Comparison of ENCODE assay signal across 32 cellular contexts in the genomic region with DNA sequence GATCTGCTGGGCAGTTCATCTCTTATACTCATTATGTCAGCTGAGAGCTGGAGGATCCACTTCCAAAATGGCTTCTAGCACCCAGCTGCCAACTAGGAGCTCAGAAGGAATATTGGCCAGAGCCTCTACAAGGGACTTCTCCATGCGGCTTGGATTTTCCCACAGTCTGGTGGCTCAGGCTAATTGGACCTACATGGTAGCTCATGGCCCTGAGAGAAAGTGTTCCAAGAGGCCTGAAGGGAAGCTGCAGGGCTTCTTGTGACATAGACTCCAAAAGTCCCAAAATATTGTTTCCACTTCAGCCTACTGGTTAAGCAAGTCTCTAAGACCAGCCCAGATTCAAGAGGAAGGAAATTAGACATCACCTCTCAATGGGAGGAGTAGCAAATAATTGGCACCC. TPM values are rescaled to one million over a fixed set of nuclear protein-coding genes. Genes with fewer than 3 reads are reported as not detected.
"Had no signal": no experiment of that assay in that cellular context is flagged by ENCODE, and none has a peak within 500 bp of the region (broad histone marks: within the 10 kb centered on the region; RNA-seq: fewer than 3 reads in every experiment).

No MANE protein-coding gene starts in this region.

- H3K27ac Mint-ChIP-seq: immature natural killer cell; naive B cell; nephron; stimulated activated naive B cell treated with anti-CD40 and anti-IgM and Interleukin-4, amounts not matched to agents 10 μg/mL and 1 μg/mL and 100 μg/mL, for 72 hours; stimulated activated naive CD8-positive, alpha-beta T cell treated with anti-CD3 and anti-CD28 coated beads, Interleukin-15, Interleukin-2, amounts not matched to agents 100 ng/mL and 50 ng/mL, for 24 hours; type B pancreatic cell had no signal

- H3K4me3 ChIP-seq: left lung, lower lobe of right lung, pancreas, prostate gland, skin epidermis, suprapubic skin, thoracic aorta, tibial artery, uterus had no signal

- H3K36me3 ChIP-seq: left lung, lower lobe of right lung, pancreas, prostate gland, suprapubic skin, thoracic aorta, tibial artery, uterus had no signal

- H3K9me3 Mint-ChIP-seq: immature natural killer cell; naive B cell; nephron; neural crest cell; stimulated activated naive B cell treated with anti-CD40 and anti-IgM and Interleukin-4, amounts not matched to agents 10 μg/mL and 1 μg/mL and 100 μg/mL, for 72 hours; stimulated activated naive CD8-positive, alpha-beta T cell treated with anti-CD3 and anti-CD28 coated beads, Interleukin-15, Interleukin-2, amounts not matched to agents 100 ng/mL and 50 ng/mL, for 24 hours; type B pancreatic cell had no signal

- H3K27ac ChIP-seq: left lung, lower lobe of right lung, pancreas, prostate gland, skin epidermis, suprapubic skin, thoracic aorta, tibial artery, uterus had no signal

- H3K4me3 Mint-ChIP-seq: immature natural killer cell; nephron; neural crest cell; stimulated activated naive B cell treated with anti-CD40 and anti-IgM and Interleukin-4, amounts not matched to agents 10 μg/mL and 1 μg/mL and 100 μg/mL, for 72 hours; stimulated activated naive CD8-positive, alpha-beta T cell treated with anti-CD3 and anti-CD28 coated beads, Interleukin-15, Interleukin-2, amounts not matched to agents 100 ng/mL and 50 ng/mL, for 24 hours; type B pancreatic cell had no signal

- ATAC-seq: left colon; left lung; lower lobe of right lung; pancreas; right cardiac atrium; sciatic nerve; stimulated activated naive B cell treated with anti-CD40 and anti-IgM and Interleukin-4, amounts not matched to agents 10 μg/mL and 1 μg/mL and 100 μg/mL, for 72 hours had no signal

- FAIRE-seq: islet of Langerhans, kidney, pancreas had no signal

- H3K9me3 ChIP-seq: left lung, lower lobe of right lung, pancreas, prostate gland, suprapubic skin, thoracic aorta, tibial artery, uterus had no signal

- DNase-seq: hypothalamus; immature natural killer cell; kidney; left colon; left lung; lower lobe of right lung; mammary epithelial cell; mesenchymal stem cell; naive B cell; nucleus accumbens; pancreas; posterior cingulate gyrus; retina; right cardiac atrium; stimulated activated CD4-positive, alpha-beta T cell treated with anti-CD3 and anti-CD28 coated beads, Interleukin-12 subunit alpha, Interleukin-12 subunit beta, amount 100 ng/mL, for 4 hours; stimulated activated CD4-positive, alpha-beta T cell treated with anti-CD3 and anti-CD28 coated beads, Interleukin-15, amount 100 ng/mL, for 24 hours; stimulated activated CD4-positive, alpha-beta T cell treated with anti-CD3 and anti-CD28 coated beads, Interleukin-2, amount 100 ng/mL, for 24 hours; stimulated activated CD4-positive, alpha-beta T cell treated with anti-CD3 and anti-CD28 coated beads, Interleukin-4, amount 100 ng/mL, for 1 hour; stimulated activated naive B cell treated with anti-CD40 and anti-IgM and Interleukin-4, amounts not matched to agents 10 μg/mL and 1 μg/mL and 100 μg/mL, for 72 hours; tibial artery; uterus had no signal

- H3K36me3 Mint-ChIP-seq: immature natural killer cell; naive B cell; stimulated activated naive B cell treated with anti-CD40 and anti-IgM and Interleukin-4, amounts not matched to agents 10 μg/mL and 1 μg/mL and 100 μg/mL, for 72 hours; type B pancreatic cell had no signal

RNA-seq across cellular contexts. Expression of gene NOG, which starts 6.7 kb away (rescaled TPM):
- polyA plus RNA-seq: immature natural killer cell, liver had no signal
